Comparison of ENCODE assay signal across 8 cellular contexts in the genomic region with DNA sequence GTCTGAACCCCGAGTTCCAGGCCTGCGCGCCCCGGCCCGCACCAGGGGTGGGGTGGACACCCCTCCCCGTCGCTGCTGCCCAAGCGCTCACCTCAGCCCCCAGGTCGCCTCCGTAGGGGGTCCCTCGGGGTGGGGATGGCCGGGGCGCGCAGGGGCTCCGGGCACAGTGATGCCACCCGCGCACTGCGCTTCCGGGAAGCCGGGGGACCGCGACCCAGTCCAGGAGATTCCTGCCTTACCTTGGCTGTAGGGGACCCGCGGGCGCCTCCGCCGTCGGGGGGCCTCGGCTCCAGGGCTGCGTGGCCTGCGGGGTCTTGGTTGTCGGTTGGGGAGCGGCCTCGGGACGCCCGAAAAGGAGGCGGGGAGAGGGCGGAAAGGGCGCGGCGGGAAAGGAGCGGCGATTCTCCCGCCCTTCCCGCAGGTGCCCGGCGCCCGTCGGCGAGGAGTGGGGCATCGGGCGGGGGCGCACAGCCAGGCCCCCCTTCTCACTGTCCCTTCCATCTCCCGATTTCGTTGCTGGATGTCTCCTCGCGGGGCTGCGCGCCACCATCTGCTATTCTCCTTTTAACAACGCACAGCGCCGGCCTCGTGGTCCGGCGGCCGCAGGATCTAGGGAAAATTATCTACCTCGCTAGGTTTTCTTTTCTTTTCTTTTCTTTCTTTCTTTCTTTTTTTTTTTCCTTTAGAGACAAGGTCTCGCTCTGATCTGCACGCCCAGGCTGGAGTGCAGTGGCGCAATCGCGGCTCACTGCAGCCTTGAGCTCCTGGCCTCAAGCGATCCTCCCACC. TPM values are rescaled to one million over a fixed set of nuclear protein-coding genes. Genes with fewer than 3 reads are reported as not detected.
DNase-seq lines count a peak whose midpoint lies in the region; ATAC-seq and TF ChIP-seq lines count a peak whose summit lies in the region.

A gene (minus strand): TSS at position 355 of the 788 bp plus-strand sequence. CDS start 3,323 bp downstream, outside the sequence.

- TF ChIP-seq CTCF in AG04449 (IDR thresholded peaks at IDR 0.05; ENCODE audit: insufficient read depth, low read length, missing control alignments) (peak; percentile 0), cardiac fibroblast (IDR thresholded peaks at IDR 0.05; ENCODE audit: low read depth, low read length) (no peak), spleen (IDR thresholded peaks at IDR 0.05 in 8 of 11, conservative IDR thresholded peaks at IDR 0.05 in 3 of 11) (no peak)

- TF ChIP-seq POLR2A in spleen (IDR thresholded peaks at IDR 0.05) = no peak

- H3K4me1 ChIP-seq in SJSA1 (replicated peaks) (peaks cover 20% of the 10 kb centered on the region), spleen (peaks cover 24 to 61% (median 50%) of the 10 kb centered on the region in 6 donors)

- intact Hi-C loops in spleen (cut with DNase I; ENCODE audit: low total_unique reads) = loop anchor here (5.0 kb wide), 1 partner anchor 64 kb away; a partner anchor contains a TSS

- 3 to 8% (median 4%) methylated on average over 32 to 73 of the region's 73 CpGs for WGBS in spleen, 5 donors

- ATAC-seq in GM18858 (IDR thresholded peaks at IDR 0.05; ENCODE audit: unreplicated experiment) (peak; percentile 19), HG03469 (IDR thresholded peaks at IDR 0.05; ENCODE audit: unreplicated experiment) (peak; percentile 13)

- DNase-seq in AG04449 (ENCODE audit: low read depth, low spot score) (no peak), SJSA1 (ENCODE audit: low read depth in 1 of 2, low spot score in 2 of 2) (peak in 1 of 2 experiments; percentile 52), cardiac fibroblast (ENCODE audit: low read depth in 2 of 2) (peak; percentile 15 to 26), islet precursor cell (peak; percentile 59), spleen (no peak), NCI-H2081 treated with DMSO at 0.1 percent for 48 hours (lab: John Stamatoyannopoulos, UW) (no peak)

- no peaks in the 10 kb centered on the region for H3K27me3 ChIP-seq in SJSA1 (replicated peaks)
- H3K27me3 ChIP-seq in spleen (replicated peaks in 1 of 7) = no peaks in the 10 kb centered on the region

- peaks cover 47% of the 10 kb centered on the region for H3K36me3 ChIP-seq in SJSA1
- H3K36me3 ChIP-seq in spleen = peaks cover 0 to 20% (median 13%) of the 10 kb centered on the region in 6 donors

- CTCF ChIA-PET in AG04449 (lab: Yijun Ruan, JAX) = interaction anchor here (1.0 to 1.6 kb wide), 3 partner anchors 9 to 70 kb away, joined by 3 to 4 read pairs (median 3); no protein-coding TSS in a partner anchor

- H3K27ac ChIP-seq in SJSA1 (peak within 1 kb of the TSS; percentile 99), spleen (peak within 1 kb of the TSS; percentile 91 to 99 (median 98))

- peak within 1 kb of the TSS; percentile 86 for H3K4me3 ChIP-seq in AG04449 (ENCODE audit: low read depth, low read length)
- H3K4me3 ChIP-seq in SJSA1 = peak within 1 kb of the TSS; percentile 98
- H3K4me3 ChIP-seq in cardiac fibroblast (replicated peaks in 1 of 2; ENCODE audit: low read depth in 2 of 2, low read length in 2 of 2) = peak within 1 kb of the TSS; percentile 86 to 90
- H3K4me3 ChIP-seq in spleen = peak within 1 kb of the TSS; percentile 87 to 92 (median 89)

- H3K9me3 ChIP-seq in SJSA1 (replicated peaks) = peaks cover 3% of the 10 kb centered on the region
- H3K9me3 ChIP-seq in spleen = no peaks in the 10 kb centered on the region

- POLR2A ChIA-PET in AG04449 (lab: Yijun Ruan, JAX) = interaction anchor here (0.6 kb wide), 1 partner anchor 29 kb away, joined by 3 read pairs; no protein-coding TSS in a partner anchor

RNA-seq across cellular contexts. Expression of the gene that starts here (rescaled TPM):
- 49.8 and 74.1 TPM in 2 replicates for total RNA-seq in SJSA1 (2014; rRNA removed; shearing (Covaris generic))
- total RNA-seq in spleen = 10 to 100 TPM; 41.2 to 59.5 (median 46.3) TPM
- 10 to 100 TPM; 33.3 to 46.9 (median 34.2) TPM for polyA plus RNA-seq in spleen

Comparison
In these comparisons a context has a peak if more than half of its experiments do, and no peak if none do; other contexts are left out.
1. DNase-seq: peak in cardiac fibroblast (2 of 2) and islet precursor cell (single experiment); none in AG04449 (single experiment), spleen (single experiment) and NCI-H2081 treated with DMSO at 0.1 percent for 48 hours (single experiment).
2. Peak in every context shown above with its lines, with median percentiles within 50 percentile points of each other: H3K4me3 ChIP-seq.